Comparison of ENCODE assay signal across 1 cellular context in genomic region chr2:134118279-134119116, GRCh38.
TF ChIP-seq lines count a peak whose summit lies in the region.

No MANE protein-coding gene starts in this region.

TF ChIP-seq in K562, 482 proteins besides CTCF, POLR2A, EP300 and RAD21 (continued from another document and continues in another):
- TF ChIP-seq THAP12 (CRISPR knock-in tag; IDR thresholded peaks at IDR 0.05) (no peak), E2F6 (IDR thresholded peaks at IDR 0.05; ENCODE audit: borderline replicate concordance in 1 of 2, extremely low read depth in 1 of 2, insufficient read depth in 1 of 2, insufficient read length in 1 of 2, low read depth in 1 of 2, low read length in 1 of 2, poor library complexity in 1 of 2, severe bottlenecking in 1 of 2) (no peak), HLTF (IDR thresholded peaks at IDR 0.05) (peak; percentile 91), RUNX1 (IDR thresholded peaks at IDR 0.05; ENCODE audit: low read depth) (peak; percentile 87; the same call in 1 of the 2 replicates), TEAD1 (CRISPR knock-in tag; IDR thresholded peaks at IDR 0.05) (peak; percentile 76 to 90; a peak in 3 of 4 replicates), CBFB (CRISPR knock-in tag; IDR thresholded peaks at IDR 0.05) (peak; percentile 94), CHCHD3 (CRISPR knock-in tag; IDR thresholded peaks at IDR 0.05) (no peak), C11orf30 (IDR thresholded peaks at IDR 0.05; ENCODE audit: low read depth) (peak; percentile 95), ZNF318 (IDR thresholded peaks at IDR 0.05; ENCODE audit: borderline replicate concordance in 1 of 2, low read depth in 1 of 2) (peak in 1 of 2 experiments; percentile 98; a peak in 2 of 4 replicates), FOXJ2 (tag; IDR thresholded peaks at IDR 0.05) (0 out of 2 replicates have a peak, but pooled peaks have one; percentile 15), TOE1 (IDR thresholded peaks at IDR 0.05; ENCODE audit: borderline replicate concordance) (0 out of 2 replicates have a peak, but pooled peaks have one; percentile 60), TOE1 (CRISPR knock-in tag; IDR thresholded peaks at IDR 0.05; ENCODE audit: borderline replicate concordance, low read depth) (no peak), THRAP3 (IDR thresholded peaks at IDR 0.05; ENCODE audit: borderline replicate concordance) (no peak), ZNF639 (CRISPR knock-in tag; conservative IDR thresholded peaks at IDR 0.05 in 1 of 2, IDR thresholded peaks at IDR 0.05 in 1 of 2) (peak in 1 of 2 experiments; percentile 84; a peak in 1 of 4 replicates), SMAD4 (CRISPR knock-in tag; conservative IDR thresholded peaks at IDR 0.05) (peak; percentile 97), KLF6 (CRISPR knock-in tag; IDR thresholded peaks at IDR 0.05; ENCODE audit: borderline replicate concordance) (no peak), TEAD4 (IDR thresholded peaks at IDR 0.05; ENCODE audit: low read length) (peak; percentile 98), TEAD4 (CRISPR knock-in tag; IDR thresholded peaks at IDR 0.05; ENCODE audit: borderline replicate concordance) (no peak), ZNF140 (CRISPR knock-in tag; IDR thresholded peaks at IDR 0.05) (no peak), BHLHE40 (IDR thresholded peaks at IDR 0.05; ENCODE audit: low read length) (peak; percentile 77), XRCC5 (IDR thresholded peaks at IDR 0.05; ENCODE audit: low read depth, low read length) (no peak), CREB3L1 (IDR thresholded peaks at IDR 0.05; ENCODE audit: borderline replicate concordance, low read depth) (peak; percentile 58; the same call in 1 of the 2 replicates), PYGO2 (tag; IDR thresholded peaks at IDR 0.05) (peak; percentile 60; the same call in 1 of the 2 replicates), ZNF609 (CRISPR knock-in tag; IDR thresholded peaks at IDR 0.05; ENCODE audit: borderline replicate concordance) (no peak), RFX7 (CRISPR knock-in tag; IDR thresholded peaks at IDR 0.05) (no peak), SRSF9 (IDR thresholded peaks at IDR 0.05; ENCODE audit: borderline replicate concordance, low read depth, low read length) (no peak), HDAC1 (IDR thresholded peaks at IDR 0.05) (peak; percentile 81 to 98; a peak in 3 of 4 replicates), TCF7 (IDR thresholded peaks at IDR 0.05; ENCODE audit: borderline replicate concordance) (peak; percentile 35; the same call in 1 of the 2 replicates), CEBPG (CRISPR knock-in tag; IDR thresholded peaks at IDR 0.05) (no peak), CEBPG (tag; conservative IDR thresholded peaks at IDR 0.05 in 1 of 2, IDR thresholded peaks at IDR 0.05 in 1 of 2) (no peak; a peak in 1 of 4 replicates), TRIM25 (IDR thresholded peaks at IDR 0.05; ENCODE audit: borderline replicate concordance) (no peak), SMARCB1 (IDR thresholded peaks at IDR 0.05; ENCODE audit: insufficient read length, low read depth) (no peak), NR2C1 (IDR thresholded peaks at IDR 0.05) (0 out of 2 replicates have a peak, but pooled peaks have one; percentile 22), NR2C1 (tag; IDR thresholded peaks at IDR 0.05) (peak; percentile 63), NCOA2 (IDR thresholded peaks at IDR 0.05; ENCODE audit: partially characterized antibody in 2 of 2) (peak; percentile 74 to 92), SMAD2 (IDR thresholded peaks at IDR 0.05; ENCODE audit: low read depth, low read length) (no peak), KHSRP (IDR thresholded peaks at IDR 0.05) (peak; percentile 65)
